13 cellular contexts compared by ENCODE assay signal in the genomic region with DNA sequence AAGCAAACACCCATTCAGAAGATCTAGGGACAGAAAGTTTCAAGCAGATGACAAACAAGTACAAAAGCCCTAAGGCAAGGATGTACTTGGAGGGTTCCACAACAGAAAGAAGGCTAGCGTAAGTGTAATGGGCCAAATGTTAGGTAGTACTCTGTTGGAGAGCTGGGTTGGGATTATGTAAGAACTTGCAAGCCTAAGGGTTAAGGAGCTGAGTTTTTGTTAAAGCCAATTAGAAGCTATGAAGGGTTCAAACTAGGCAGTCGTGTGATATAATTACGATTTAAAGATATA. TPM values are rescaled to one million over a fixed set of nuclear protein-coding genes. Genes with fewer than 3 reads are reported as not detected.
DNase-seq lines count a peak whose midpoint lies in the region; ATAC-seq and TF ChIP-seq lines count a peak whose summit lies in the region.
"Had no signal": no experiment of that assay in that cellular context is flagged by ENCODE, and none has a peak within 500 bp of the region (broad histone marks: within the 10 kb centered on the region; RNA-seq: fewer than 3 reads in every experiment).

No MANE protein-coding gene starts in this region.

- no peak for TF ChIP-seq CTCF in C4-2B (conservative IDR thresholded peaks at IDR 0.05)

- H3K27ac ChIP-seq in C4-2B: 0 out of 2 replicates have a peak overlapping the region, but pooled peaks have one; percentile 3

- DNase-seq in foreskin melanocyte: peak; percentile 3
- DNase-seq in renal cortical epithelial cell (ENCODE audit: low read depth): peak; percentile 38
- DNase-seq in HPDE6-E6E7 (ENCODE audit: extremely low spot score): no peak
- DNase-seq: activated CD8-positive, alpha-beta T cell treated with anti-CD3 and anti-CD28 coated beads for 36 hours; activated naive CD4-positive, alpha-beta T cell treated with anti-CD3 and anti-CD28 coated beads, Interleukin-2, amount 10 ng/mL, durations not matched to agents 7 days and 5 days; NCI-H1048; nephron progenitor cell; stimulated activated CD4-positive, alpha-beta T cell treated with anti-CD3 and anti-CD28 coated beads, Interleukin-15, amount 100 ng/mL, for 24 hours had no signal

- peak; percentile 42 for ATAC-seq in SK-N-SH treated with all-trans-retinoic acid at 6 μM for 48 hours
- ATAC-seq in HG02885 (IDR thresholded peaks at IDR 0.05; ENCODE audit: poor library complexity, unreplicated experiment): no peak
- no peak for ATAC-seq in GM21447 (IDR thresholded peaks at IDR 0.05; ENCODE audit: unreplicated experiment)
- no peak for ATAC-seq in HG03045 (IDR thresholded peaks at IDR 0.05; ENCODE audit: unreplicated experiment)
- ATAC-seq: activated CD8-positive, alpha-beta T cell treated with anti-CD3 and anti-CD28 coated beads for 36 hours had no signal

TF ChIP-seq in SK-N-SH treated with all-trans-retinoic acid at 6 μM for 48 hours, 23 proteins besides CTCF, POLR2A, EP300 and RAD21:
- no peak for TF ChIP-seq ZFP3 (CRISPR knock-in tag; IDR thresholded peaks at IDR 0.05)
- no peak for TF ChIP-seq ESRRG (CRISPR knock-in tag; IDR thresholded peaks at IDR 0.05)
- no peak for TF ChIP-seq ARNTL (CRISPR knock-in tag; IDR thresholded peaks at IDR 0.05; ENCODE audit: borderline replicate concordance, low read depth)
- no peak for TF ChIP-seq POU6F1 (CRISPR knock-in tag; IDR thresholded peaks at IDR 0.05; ENCODE audit: borderline replicate concordance, low read depth)
- no peak for TF ChIP-seq OSR1 (CRISPR knock-in tag; IDR thresholded peaks at IDR 0.05)
- TF ChIP-seq CSDC2 (CRISPR knock-in tag; IDR thresholded peaks at IDR 0.05): no peak
- no peak for TF ChIP-seq ZNF70 (CRISPR knock-in tag; IDR thresholded peaks at IDR 0.05)
- no peak for TF ChIP-seq ZFP30 (CRISPR knock-in tag; IDR thresholded peaks at IDR 0.05)
- TF ChIP-seq TOX (CRISPR knock-in tag; IDR thresholded peaks at IDR 0.05; ENCODE audit: borderline replicate concordance): no peak
- no peak for TF ChIP-seq PPARA (CRISPR knock-in tag; IDR thresholded peaks at IDR 0.05; ENCODE audit: borderline replicate concordance)
- no peak for TF ChIP-seq ZNF565 (CRISPR knock-in tag; conservative IDR thresholded peaks at IDR 0.05; ENCODE audit: low read depth)
- TF ChIP-seq BACH2 (CRISPR knock-in tag; IDR thresholded peaks at IDR 0.05; ENCODE audit: borderline replicate concordance): no peak
- TF ChIP-seq ZNF8 (CRISPR knock-in tag; IDR thresholded peaks at IDR 0.05): no peak

RNA-seq across cellular contexts. Expression of gene HECTD1, which starts 41.4 kb away (rescaled TPM):
- total RNA-seq in renal cortical epithelial cell: 239 and 354 TPM in 2 replicates
